ENCODE assay signal across 9 cellular contexts in the genomic region with DNA sequence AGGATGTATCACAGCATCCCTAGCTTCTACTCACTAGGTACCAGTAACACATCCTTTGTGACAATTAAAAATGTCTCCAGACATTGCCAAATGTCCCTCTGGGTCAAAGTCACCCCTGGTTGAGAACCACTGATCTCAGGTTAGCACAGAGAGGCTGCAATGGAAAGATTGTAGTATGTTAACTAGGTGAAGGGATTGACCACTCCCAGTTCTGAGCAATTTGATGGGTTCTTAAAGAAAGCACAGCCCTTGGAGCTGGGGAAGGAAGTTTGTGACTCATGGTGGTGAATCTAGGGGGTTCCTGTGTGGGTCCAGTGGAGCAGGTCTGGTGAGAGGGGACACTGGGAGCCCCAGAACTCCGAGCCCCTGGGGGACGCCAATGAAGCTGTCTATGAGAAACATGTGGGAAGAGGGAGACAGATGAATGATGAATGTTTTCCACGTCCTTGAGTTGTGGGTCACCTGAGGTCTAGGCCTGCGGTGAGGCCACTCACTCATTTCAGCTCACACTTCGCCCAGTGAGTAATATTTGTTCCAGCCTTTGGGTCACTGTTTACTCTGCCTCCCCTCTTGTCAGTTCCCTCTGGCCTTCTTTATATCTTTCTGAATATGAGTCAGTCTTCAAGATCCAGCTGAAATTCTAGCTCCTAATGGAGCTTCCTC.
A peak's percentile ranks its signal among the peaks of the same experiment; 100 is the strongest.
DNase-seq lines count a peak whose midpoint lies in the region; ATAC-seq and TF ChIP-seq lines count a peak whose summit lies in the region.
"Had no signal": no experiment of that assay in that cellular context is flagged by ENCODE, and none has a peak within 500 bp of the region (broad histone marks: within the 10 kb centered on the region; RNA-seq: fewer than 3 reads in every experiment).

No MANE protein-coding gene starts in this region.

- no peaks in the 10 kb centered on the region for H3K27me3 ChIP-seq in CD4-positive, CD25-positive, alpha-beta regulatory T cell (ENCODE audit: control insufficient read depth, insufficient read depth, low read length)

- H3K4me1 ChIP-seq in CD4-positive, CD25-positive, alpha-beta regulatory T cell (ENCODE audit: control insufficient read depth, insufficient read depth, low read length, poor library complexity, severe bottlenecking), result no peaks in the 10 kb centered on the region

- peaks cover 4% of the 10 kb centered on the region for H3K27me3 Mint-ChIP-seq in CD4-positive, CD25-positive, alpha-beta regulatory T cell
- H3K27me3 Mint-ChIP-seq in chondrocyte (ENCODE audit: low read depth), result peaks cover 2% of the 10 kb centered on the region
- H3K27me3 Mint-ChIP-seq in natural killer cell treated with Interleukin-12 subunit alpha and Interleukin-12 subunit beta and Interleukin-15 and Interleukin-18, amount 100 ng/mL, for 72 hours, result peaks cover 6 to 9% of the 10 kb centered on the region in 2 donors

- no peak overlapping the region for H3K27ac ChIP-seq in CD4-positive, CD25-positive, alpha-beta regulatory T cell (ENCODE audit: insufficient read depth, low read length, poor library complexity, severe bottlenecking)

- peak overlapping the region; percentile 28 to 76 (median 38) for H3K27ac Mint-ChIP-seq in CD4-positive, CD25-positive, alpha-beta regulatory T cell
- peak overlapping the region; percentile 90 for H3K27ac Mint-ChIP-seq in chondrocyte (ENCODE audit: unreplicated experiment)
- H3K27ac Mint-ChIP-seq in natural killer cell treated with Interleukin-12 subunit alpha and Interleukin-12 subunit beta and Interleukin-15 and Interleukin-18, amount 100 ng/mL, for 72 hours, result peak overlapping the region; percentile 49 to 56

- no peaks in the 10 kb centered on the region for H3K9me3 ChIP-seq in CD4-positive, CD25-positive, alpha-beta regulatory T cell (ENCODE audit: control insufficient read depth in 2 of 2, low read length in 2 of 2)

- H3K4me1 Mint-ChIP-seq in CD4-positive, CD25-positive, alpha-beta regulatory T cell, result peaks cover 0 to 26% (median 18%) of the 10 kb centered on the region in 4 donors
- H3K4me1 Mint-ChIP-seq in chondrocyte (ENCODE audit: low read depth), result peaks cover 16% of the 10 kb centered on the region
- H3K4me1 Mint-ChIP-seq in natural killer cell treated with Interleukin-12 subunit alpha and Interleukin-12 subunit beta and Interleukin-15 and Interleukin-18, amount 100 ng/mL, for 72 hours (ENCODE audit: low read depth in 2 of 2), result peaks cover 22 to 30% of the 10 kb centered on the region in 2 donors

- no peak for TF ChIP-seq CTCF in chondrocyte (IDR thresholded peaks at IDR 0.05)

- no peak overlapping the region for H3K4me3 ChIP-seq in CD4-positive, CD25-positive, alpha-beta regulatory T cell (ENCODE audit: low read depth, low read length)

- H3K36me3 ChIP-seq in CD4-positive, CD25-positive, alpha-beta regulatory T cell (ENCODE audit: control insufficient read depth, insufficient read depth, low read length), result no peaks in the 10 kb centered on the region

- H3K9me3 Mint-ChIP-seq in CD4-positive, CD25-positive, alpha-beta regulatory T cell, result no peaks in the 10 kb centered on the region
- H3K9me3 Mint-ChIP-seq in chondrocyte (ENCODE audit: low read depth), result no peaks in the 10 kb centered on the region
- H3K9me3 Mint-ChIP-seq in natural killer cell treated with Interleukin-12 subunit alpha and Interleukin-12 subunit beta and Interleukin-15 and Interleukin-18, amount 100 ng/mL, for 72 hours, result no peaks in the 10 kb centered on the region

- peak overlapping the region; percentile 16 to 25 (median 22) for H3K4me3 Mint-ChIP-seq in CD4-positive, CD25-positive, alpha-beta regulatory T cell
- no peak overlapping the region for H3K4me3 Mint-ChIP-seq in chondrocyte (ENCODE audit: unreplicated experiment)
- H3K4me3 Mint-ChIP-seq in natural killer cell treated with Interleukin-12 subunit alpha and Interleukin-12 subunit beta and Interleukin-15 and Interleukin-18, amount 100 ng/mL, for 72 hours, result peak overlapping the region; percentile 67

- intact Hi-C loops in posterior vena cava (cut with DNase I), result loop anchor here in 1 of 2 donors (10.0 kb wide), 1 partner anchor 108 kb away; no protein-coding TSS in a partner anchor

- peaks cover 3% of the 10 kb centered on the region for H3K36me3 Mint-ChIP-seq in CD4-positive, CD25-positive, alpha-beta regulatory T cell
- no peaks in the 10 kb centered on the region for H3K36me3 Mint-ChIP-seq in chondrocyte (ENCODE audit: low read depth)
- H3K36me3 Mint-ChIP-seq in natural killer cell treated with Interleukin-12 subunit alpha and Interleukin-12 subunit beta and Interleukin-15 and Interleukin-18, amount 100 ng/mL, for 72 hours, result no peaks in the 10 kb centered on the region

- no peak for DNase-seq in CD4-positive, CD25-positive, alpha-beta regulatory T cell
- DNase-seq in HK-2 (ENCODE audit: unreplicated experiment) (peak; percentile 73), chondrocyte (ENCODE audit: low spot score) (no peak), posterior vena cava (ENCODE audit: low spot score) (no peak), NCI-H2196 treated with DMSO at 0.1 percent for 48 hours (lab: John Stamatoyannopoulos, UW; ENCODE audit: unreplicated experiment) (no peak)
- DNase-seq in natural killer cell treated with Interleukin-12 subunit alpha and Interleukin-12 subunit beta and Interleukin-15 and Interleukin-18, amount 100 ng/mL, for 72 hours (ENCODE audit: low spot score), result no peak
- DNase-seq: OCI-M1 had no signal

- no peak for ATAC-seq in CD4-positive, CD25-positive, alpha-beta regulatory T cell (ENCODE audit: low read depth in 2 of 2)
- ATAC-seq in natural killer cell treated with Interleukin-12 subunit alpha and Interleukin-12 subunit beta and Interleukin-15 and Interleukin-18, amount 100 ng/mL, for 72 hours, result peak; percentile 69 to 74
- ATAC-seq in GM21367 (IDR thresholded peaks at IDR 0.05; ENCODE audit: unreplicated experiment) (no peak), GM21529 (IDR thresholded peaks at IDR 0.05; ENCODE audit: unreplicated experiment) (no peak)

Comparison
In these comparisons a context has a peak if more than half of its experiments do, and no peak if none do; other contexts are left out.
1. ATAC-seq: peak in natural killer cell treated with Interleukin-12 subunit alpha and Interleukin-12 subunit beta and Interleukin-15 and Interleukin-18, amount 100 ng/mL, for 72 hours (2 of 2); none in CD4-positive, CD25-positive, alpha-beta regulatory T cell (0 of 2), GM21367 (single experiment) and GM21529 (single experiment).
2. H3K27ac Mint-ChIP-seq: peak in every context shown above with its lines; median percentile 90 in chondrocyte; 52 in natural killer cell treated with Interleukin-12 subunit alpha and Interleukin-12 subunit beta and Interleukin-15 and Interleukin-18, amount 100 ng/mL, for 72 hours; 38 in CD4-positive, CD25-positive, alpha-beta regulatory T cell.